In the genomic region with DNA sequence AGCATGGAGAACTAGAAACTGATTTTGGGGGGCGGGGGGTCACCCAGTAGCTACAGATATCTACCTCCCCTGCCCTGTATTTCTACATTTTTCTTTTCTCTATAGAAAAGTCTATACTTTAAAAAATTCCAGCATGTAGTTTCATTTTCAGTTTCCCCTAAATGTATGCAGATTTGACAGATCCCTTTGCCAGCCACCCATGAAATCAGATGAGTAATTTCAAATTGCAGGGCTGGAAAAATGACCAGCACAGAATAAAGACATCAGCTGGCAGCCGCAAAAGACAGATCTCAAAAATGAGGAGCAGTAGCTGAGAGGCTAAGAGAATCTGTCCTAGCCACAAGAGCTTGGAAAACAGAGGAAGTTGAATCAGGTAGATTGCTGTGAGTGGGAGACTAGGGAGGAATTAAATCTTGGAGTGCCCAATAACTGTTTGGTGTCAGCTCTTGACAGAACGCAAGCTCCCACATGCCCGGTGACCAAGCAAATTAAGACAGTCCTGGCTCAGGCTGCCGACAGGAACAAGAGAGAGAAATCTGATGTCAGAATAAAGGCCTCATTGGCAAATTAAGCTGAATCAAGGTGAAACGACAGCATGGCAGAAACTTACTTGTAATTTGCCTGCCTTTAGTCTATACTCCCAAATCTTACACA, we compare ENCODE assay signal across 12 cellular contexts. TPM values are rescaled to one million over a fixed set of nuclear protein-coding genes. Genes with fewer than 3 reads are reported as not detected.
DNase-seq lines count a peak whose midpoint lies in the region; ATAC-seq and TF ChIP-seq lines count a peak whose summit lies in the region.
"Had no signal": no experiment of that assay in that cellular context is flagged by ENCODE, and none has a peak within 500 bp of the region (broad histone marks: within the 10 kb centered on the region; RNA-seq: fewer than 3 reads in every experiment).

No MANE protein-coding gene starts in this region.

- no peak for TF ChIP-seq CTCF in RWPE1 (conservative IDR thresholded peaks at IDR 0.05; ENCODE audit: low read depth)

- DNase-seq in Right ventricle myocardium inferior (ENCODE audit: missing footprints) (no peak), cardiac septum (ENCODE audit: low spot score) (no peak), RWPE1 (ENCODE audit: low spot score) (peak; percentile 79), fibroblast of peridontal ligament (ENCODE audit: extremely low read depth) (peak; percentile 15), superior temporal gyrus (ENCODE audit: extremely low spot score) (peak; percentile 58), kidney glomerular epithelial cell (lab: John Stamatoyannopoulos, UW) (no peak), middle frontal gyrus (ENCODE audit: extremely low spot score, low spot score) (no peak)
- DNase-seq: activated gamma-delta T cell treated with Interleukin-2 at 50 U/mL for 16 hours, KBM-7, NCI-H510A, upper lobe of right lung had no signal

- intact Hi-C loops in Right ventricle myocardium inferior (cut with DNase I), result loop anchor here (5.0 kb wide), 1 partner anchor 216 kb away; a partner anchor contains a TSS
- intact Hi-C loops in cardiac septum (cut with DNase I), result no loop called here

- POLR2A ChIA-PET in RWPE1 (lab: Yijun Ruan, JAX; ENCODE audit: low non-redundant PET), result no interaction called here

- H3K27ac ChIP-seq in RWPE1, result peak overlapping the region; percentile 92
- H3K27ac ChIP-seq: upper lobe of right lung had no signal

- CTCF ChIA-PET in RWPE1 (lab: Yijun Ruan, JAX), result interaction anchor here (0.6 to 1.4 kb wide), 6 partner anchors 10 to 396 kb away, joined by 3 to 6 read pairs (median 4); a partner anchor contains a TSS

- peak; percentile 18 for ATAC-seq in Right ventricle myocardium inferior
- ATAC-seq in HG03196 (IDR thresholded peaks at IDR 0.05; ENCODE audit: unreplicated experiment), result no peak
- ATAC-seq: upper lobe of right lung had no signal

RNA-seq across cellular contexts. Expression of a gene that starts 24.5 kb away (rescaled TPM):
- total RNA-seq in Right ventricle myocardium inferior, result 63.1 TPM
- total RNA-seq in cardiac septum, result 26.4 TPM

Comparison
In these comparisons a context has a peak if more than half of its experiments do, and no peak if none do; other contexts are left out.
1. DNase-seq: peak in RWPE1 (single experiment), fibroblast of peridontal ligament (single experiment) and superior temporal gyrus (single experiment); none in Right ventricle myocardium inferior (single experiment), cardiac septum (single experiment), kidney glomerular epithelial cell (single experiment) and middle frontal gyrus (single experiment).